In the genomic region with DNA sequence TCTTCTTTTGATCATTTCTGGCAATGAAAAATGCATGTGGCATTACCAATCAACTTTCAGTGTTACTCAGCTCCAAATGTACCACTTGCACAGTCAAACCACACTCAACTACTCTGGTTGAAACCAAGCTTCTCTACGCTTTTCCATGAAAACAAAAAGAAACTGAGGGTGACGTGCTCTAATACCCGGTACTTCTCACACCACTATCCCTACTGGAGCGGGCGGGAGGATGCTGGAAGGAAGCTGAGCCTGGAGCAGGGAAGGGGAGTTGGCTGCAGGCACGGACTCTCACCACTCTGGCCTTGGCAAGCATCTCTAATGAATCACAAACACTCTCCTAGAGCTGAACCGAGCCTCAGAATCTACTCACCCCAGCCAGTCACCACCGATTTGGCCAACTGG, we compare ENCODE assay signal across 10 cellular contexts. TPM values are rescaled to one million over a fixed set of nuclear protein-coding genes. Genes with fewer than 3 reads are reported as not detected.
DNase-seq lines count a peak whose midpoint lies in the region; ATAC-seq and TF ChIP-seq lines count a peak whose summit lies in the region.
"Had no signal": no experiment of that assay in that cellular context is flagged by ENCODE, and none has a peak within 500 bp of the region (broad histone marks: within the 10 kb centered on the region; RNA-seq: fewer than 3 reads in every experiment).

No MANE protein-coding gene starts in this region.

- intact Hi-C loops in Right ventricle myocardium superior (cut with DNase I), result no loop called here
- intact Hi-C loops in cardiac septum (cut with DNase I), result no loop called here
- intact Hi-C loops in left cardiac atrium (cut with DNase I), result no loop called here

- peak; percentile 73 for ATAC-seq in Right ventricle myocardium superior (ENCODE audit: poor library complexity)
- ATAC-seq in activated naive CD4-positive, alpha-beta T cell treated with anti-CD3 and anti-CD28 coated beads, Interleukin-2, amount 50 U/mL, for 72 hours, result peak; percentile 84 to 88
- peak; percentile 62 to 92 for ATAC-seq in left cardiac atrium
- no peak for ATAC-seq in GM21529 (IDR thresholded peaks at IDR 0.05; ENCODE audit: unreplicated experiment)

- no peak for TF ChIP-seq CTCF in mesothelial cell of epicardium (IDR thresholded peaks at IDR 0.05; ENCODE audit: unreplicated experiment)

- H3K4me3 Mint-ChIP-seq in mesothelial cell of epicardium, result no peak overlapping the region

- H3K9me3 Mint-ChIP-seq in activated naive CD4-positive, alpha-beta T cell treated with anti-CD3 and anti-CD28 coated beads, Interleukin-2, amount 50 U/mL, for 72 hours, result no peaks in the 10 kb centered on the region
- no peaks in the 10 kb centered on the region for H3K9me3 Mint-ChIP-seq in mesothelial cell of epicardium

- H3K27me3 Mint-ChIP-seq in mesothelial cell of epicardium (ENCODE audit: low read depth), result no peaks in the 10 kb centered on the region

- peaks cover 0 to 13% of the 10 kb centered on the region in 2 donors for H3K36me3 Mint-ChIP-seq in activated naive CD4-positive, alpha-beta T cell treated with anti-CD3 and anti-CD28 coated beads, Interleukin-2, amount 50 U/mL, for 72 hours
- H3K36me3 Mint-ChIP-seq in mesothelial cell of epicardium, result peaks cover 3% of the 10 kb centered on the region

- H3K27ac Mint-ChIP-seq in activated naive CD4-positive, alpha-beta T cell treated with anti-CD3 and anti-CD28 coated beads, Interleukin-2, amount 50 U/mL, for 72 hours, result peak overlapping the region; percentile 61 to 77
- H3K27ac Mint-ChIP-seq in mesothelial cell of epicardium, result no peak overlapping the region

- DNase-seq in Right ventricle myocardium superior (peak; percentile 64), cardiac septum (ENCODE audit: low spot score) (no peak), left cardiac atrium (peak; percentile 74), ureter (ENCODE audit: low spot score) (no peak), HuH-7.5 (ENCODE audit: low spot score) (no peak), mesothelial cell of epicardium (ENCODE audit: low spot score in 2 of 2, unreplicated experiment in 2 of 2) (no peak)
- peak in 1 of 2 donors; percentile 31 for DNase-seq in activated naive CD4-positive, alpha-beta T cell treated with anti-CD3 and anti-CD28 coated beads, Interleukin-2, amount 50 U/mL, for 72 hours (ENCODE audit: low spot score in 2 of 2)
- DNase-seq: NCI-H510A treated with DMSO at 0.1 percent for 48 hours, pancreas had no signal

- peaks cover 9% of the 10 kb centered on the region for H3K4me1 Mint-ChIP-seq in mesothelial cell of epicardium

RNA-seq across cellular contexts. Expression of a gene that starts 48.2 kb away (rescaled TPM):
- total RNA-seq in Right ventricle myocardium superior, result 56.1 TPM
- 63.5 TPM for total RNA-seq in cardiac septum
- 100 to 1,000 TPM; 122 to 137 TPM for total RNA-seq in activated naive CD4-positive, alpha-beta T cell treated with anti-CD3 and anti-CD28 coated beads, Interleukin-2, amount 50 U/mL, for 72 hours
- 10 to 100 TPM; 57.6 to 62.2 TPM for total RNA-seq in left cardiac atrium
- total RNA-seq in ureter, result 160 TPM
- total RNA-seq in mesothelial cell of epicardium, result 85.4 to 92.1 TPM (median 88.4 TPM) in 3 replicates

Comparison
In these comparisons a context has a peak if more than half of its experiments do, and no peak if none do; other contexts are left out.
1. DNase-seq: peak in Right ventricle myocardium superior (single experiment) and left cardiac atrium (single experiment); none in cardiac septum (single experiment), ureter (single experiment), HuH-7.5 (single experiment) and mesothelial cell of epicardium (0 of 2).